ENCODE assay signal across 37 cellular contexts in genomic region chr2:148360662-148361061, GRCh38.
DNase-seq lines count a peak whose midpoint lies in the region; ATAC-seq, FAIRE-seq and TF ChIP-seq lines count a peak whose summit lies in the region.
"Had no signal": no experiment of that assay in that cellular context is flagged by ENCODE, and none has a peak within 500 bp of the region (broad histone marks: within the 10 kb centered on the region; RNA-seq: fewer than 3 reads in every experiment).

No MANE protein-coding gene starts in this region.

- H3K9me3 ChIP-seq in kidney (ENCODE audit: control insufficient read depth in 1 of 2, low read length in 2 of 2) (no peaks in the 10 kb centered on the region), osteoblast (ENCODE audit: low read depth, low read length) (no peaks in the 10 kb centered on the region)
- H3K9me3 ChIP-seq: BE2C, Caco-2 had no signal

- no peak overlapping the region for H3K9ac ChIP-seq in kidney (ENCODE audit: low read length in 2 of 2)
- H3K9ac ChIP-seq: BLaER1; BLaER1 treated with 17β-estradiol and CSF1 and Interleukin-3, amounts not matched to agents 10 nM and 100 nM had no signal

- CTCF ChIA-PET in WTC11 (lab: Charles Lee): no interaction called here

- POLR2A ChIA-PET in WTC11 (lab: Charles Lee): no interaction called here

- H3K27ac Mint-ChIP-seq in WTC11: no peak overlapping the region
- H3K27ac Mint-ChIP-seq: B cell; CD14-positive monocyte; CD4-positive, alpha-beta memory T cell; CD4-positive, alpha-beta T cell; CD4-positive, CD25-positive, alpha-beta regulatory T cell; CD8-positive, alpha-beta memory T cell; CD8-positive, alpha-beta T cell had no signal

- DNase-seq in WTC11 (ENCODE audit: low spot score) (no peak), kidney (no peak), osteoblast (ENCODE audit: insufficient read length, low spot score, missing footprints) (peak; percentile 61), NCI-H187 (lab: John Stamatoyannopoulos, UW) (no peak), NCI-H524 (lab: John Stamatoyannopoulos, UW) (no peak)
- DNase-seq: 8988T; ACHN; AML-193; BE2C; C1 segment of cervical spinal cord; Caco-2; Calu3; CD4-positive, alpha-beta memory T cell; CD4-positive, alpha-beta T cell; CD4-positive, CD25-positive, alpha-beta regulatory T cell; CD8-positive, alpha-beta memory T cell; CD8-positive, alpha-beta T cell; COR-L47; DMS 273 treated with DMSO at 0.1 percent for 48 hours; DMS153; DMS53; DMS79; DMS79 treated with DMSO at 0.1 percent for 48 hours; DND-41; EL had no signal

- no peaks in the 10 kb centered on the region; the same call in 1 of the 2 replicates for H3K27me3 Mint-ChIP-seq in WTC11 (ENCODE audit: low read depth)
- H3K27me3 Mint-ChIP-seq: B cell; CD4-positive, alpha-beta memory T cell; CD4-positive, alpha-beta T cell; CD4-positive, CD25-positive, alpha-beta regulatory T cell; CD8-positive, alpha-beta memory T cell had no signal

- H2AFZ ChIP-seq in osteoblast (ENCODE audit: low read length): no peak overlapping the region

- H3K27ac ChIP-seq in kidney (ENCODE audit: low read depth in 2 of 2, low read length in 2 of 2) (no peak overlapping the region), osteoblast (ENCODE audit: low read depth, low read length) (no peak overlapping the region)
- H3K27ac ChIP-seq: 22Rv1; A549; BLaER1; BLaER1 treated with 17β-estradiol and CSF1 and Interleukin-3, amounts not matched to agents 10 nM and 100 nM; C4-2B had no signal

- no peak overlapping the region for H3K4me2 ChIP-seq in osteoblast (ENCODE audit: insufficient read depth, low read length)
- H3K4me2 ChIP-seq: A549; BLaER1; BLaER1 treated with 17β-estradiol and CSF1 and Interleukin-3, amounts not matched to agents 10 nM and 100 nM had no signal

- TF ChIP-seq CTCF in WTC11 (IDR thresholded peaks at IDR 0.05) (no peak), kidney (IDR thresholded peaks at IDR 0.05; ENCODE audit: borderline replicate concordance, extremely low read depth, insufficient read depth) (no peak), osteoblast (IDR thresholded peaks at IDR 0.05; ENCODE audit: extremely low read depth, low read depth, low read length) (no peak)

- H3K9me3 Mint-ChIP-seq in WTC11: peaks cover 25% of the 10 kb centered on the region
- H3K9me3 Mint-ChIP-seq: CD4-positive, alpha-beta T cell had no signal

- ATAC-seq in WTC11: no peak
- no peak for ATAC-seq in GM21423 (IDR thresholded peaks at IDR 0.05; ENCODE audit: unreplicated experiment)
- no peak for ATAC-seq in HG03342 (IDR thresholded peaks at IDR 0.05; ENCODE audit: unreplicated experiment)
- ATAC-seq: A549; CD8-positive, alpha-beta T cell had no signal

- FAIRE-seq in endometrium (lab: Jason Lieb, UNC) (peak; percentile 33), kidney (lab: Jason Lieb, UNC) (peak; percentile 38)
- FAIRE-seq: A204.1, A549, D721Med had no signal

- no peak overlapping the region for H3K4me3 Mint-ChIP-seq in WTC11
- H3K4me3 Mint-ChIP-seq: B cell; CD14-positive monocyte; CD4-positive, alpha-beta memory T cell; CD4-positive, alpha-beta T cell; CD4-positive, CD25-positive, alpha-beta regulatory T cell; CD8-positive, alpha-beta memory T cell; CD8-positive, alpha-beta T cell had no signal

- intact Hi-C loops in kidney (cut with DNase I): no loop called here

- H3K4me1 ChIP-seq in kidney (ENCODE audit: control insufficient read depth in 1 of 2, insufficient read depth in 1 of 2, low read depth in 1 of 2, low read length in 2 of 2): no peaks in the 10 kb centered on the region
- peaks cover 8% of the 10 kb centered on the region for H3K4me1 ChIP-seq in osteoblast (ENCODE audit: insufficient read depth, low read length)
- H3K4me1 ChIP-seq: A549; BE2C; BLaER1; BLaER1 treated with 17β-estradiol and CSF1 and Interleukin-3, amounts not matched to agents 10 nM and 100 nM; Caco-2 had no signal

- H4K20me1 ChIP-seq in osteoblast (ENCODE audit: insufficient read depth, low read length): peaks cover 4% of the 10 kb centered on the region
- H4K20me1 ChIP-seq: BLaER1; BLaER1 treated with 17β-estradiol and CSF1 and Interleukin-3, amounts not matched to agents 10 nM and 100 nM had no signal

- peaks cover 16% of the 10 kb centered on the region for H3K36me3 Mint-ChIP-seq in WTC11

- H3K4me3 ChIP-seq in kidney (ENCODE audit: low read length in 2 of 2): no peak overlapping the region
- H3K4me3 ChIP-seq in osteoblast (ENCODE audit: insufficient read depth, low read length): no peak overlapping the region
- H3K4me3 ChIP-seq: A549; BLaER1; BLaER1 treated with 17β-estradiol and CSF1 and Interleukin-3, amounts not matched to agents 10 nM and 100 nM had no signal

- no peaks in the 10 kb centered on the region for H3K79me2 ChIP-seq in osteoblast (ENCODE audit: insufficient read depth, low read length)

- H3K36me3 ChIP-seq in kidney (ENCODE audit: control insufficient read depth in 1 of 2, insufficient read depth in 2 of 2, low read length in 2 of 2) (no peaks in the 10 kb centered on the region), osteoblast (ENCODE audit: insufficient read depth, low read length) (no peaks in the 10 kb centered on the region)
- H3K36me3 ChIP-seq: BE2C had no signal

- no peaks in the 10 kb centered on the region for H3K27me3 ChIP-seq in osteoblast (ENCODE audit: insufficient read depth, low read length)
- H3K27me3 ChIP-seq: BE2C; BLaER1; BLaER1 treated with 17β-estradiol and CSF1 and Interleukin-3, amounts not matched to agents 10 nM and 100 nM had no signal

- peaks cover 25% of the 10 kb centered on the region for H3K4me1 Mint-ChIP-seq in WTC11
- H3K4me1 Mint-ChIP-seq: B cell; CD14-positive monocyte; CD4-positive, alpha-beta memory T cell had no signal

TF ChIP-seq in WTC11, 78 proteins besides CTCF, POLR2A, EP300 and RAD21:
- TF ChIP-seq FOXK1 (CRISPR knock-in tag; IDR thresholded peaks at IDR 0.05) (no peak), HMGA2 (CRISPR knock-in tag; IDR thresholded peaks at IDR 0.05) (peak; percentile 93)
